ENCODE assay signal across 1 cellular context in the genomic region with DNA sequence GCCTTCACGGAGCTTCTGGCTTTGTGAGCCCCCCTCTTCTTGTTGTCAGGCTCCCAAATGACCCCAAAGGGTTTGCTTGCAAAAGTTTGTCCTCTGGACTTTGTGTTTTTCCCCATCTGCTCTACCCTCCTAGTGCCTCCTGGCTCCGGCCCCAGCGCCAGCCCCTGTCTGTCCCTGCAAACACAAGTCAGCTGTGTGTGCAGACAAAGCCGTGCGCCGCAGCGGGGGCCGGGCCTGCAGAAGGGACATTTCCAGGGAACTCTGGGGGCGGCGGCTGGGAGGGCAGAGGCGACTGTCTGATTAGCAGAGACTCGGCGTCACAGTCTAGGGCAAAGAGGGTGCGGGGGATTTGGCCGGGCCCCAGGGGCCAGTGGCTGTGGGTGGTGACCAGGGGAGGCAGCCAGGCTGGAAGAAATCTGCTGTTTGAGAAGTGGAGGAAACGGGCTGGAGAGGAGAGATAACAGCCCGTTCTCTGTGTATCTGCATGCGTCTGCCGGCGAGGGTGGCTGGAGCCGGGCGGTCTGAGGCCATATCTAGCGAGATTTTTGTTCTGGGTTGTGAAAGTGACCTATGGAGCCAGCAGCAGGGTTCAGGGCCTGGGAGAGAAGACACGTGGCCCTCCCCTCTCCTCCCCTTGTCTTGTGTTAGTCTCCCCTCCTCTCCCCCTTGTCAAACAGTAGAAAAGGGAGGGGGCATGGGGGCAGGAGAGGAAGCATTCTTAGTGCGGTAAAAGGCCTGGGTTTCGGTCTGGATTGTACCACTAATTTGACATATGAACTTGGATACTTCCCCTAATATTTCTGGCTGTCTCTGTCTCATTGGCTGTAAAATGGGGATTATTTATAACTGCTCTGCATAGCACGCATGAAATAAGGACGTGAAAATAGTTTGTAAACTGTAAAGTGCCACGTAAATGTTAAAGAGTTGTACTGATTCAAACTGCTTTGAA.
A peak's percentile ranks its signal among the peaks of the same experiment; 100 is the strongest.
TF ChIP-seq lines count a peak whose summit lies in the region.

No MANE protein-coding gene starts in this region.

TF ChIP-seq in K562, 482 proteins besides CTCF, POLR2A, EP300 and RAD21 (continued from another document and continues in another):
- TF ChIP-seq, protein P1, sequence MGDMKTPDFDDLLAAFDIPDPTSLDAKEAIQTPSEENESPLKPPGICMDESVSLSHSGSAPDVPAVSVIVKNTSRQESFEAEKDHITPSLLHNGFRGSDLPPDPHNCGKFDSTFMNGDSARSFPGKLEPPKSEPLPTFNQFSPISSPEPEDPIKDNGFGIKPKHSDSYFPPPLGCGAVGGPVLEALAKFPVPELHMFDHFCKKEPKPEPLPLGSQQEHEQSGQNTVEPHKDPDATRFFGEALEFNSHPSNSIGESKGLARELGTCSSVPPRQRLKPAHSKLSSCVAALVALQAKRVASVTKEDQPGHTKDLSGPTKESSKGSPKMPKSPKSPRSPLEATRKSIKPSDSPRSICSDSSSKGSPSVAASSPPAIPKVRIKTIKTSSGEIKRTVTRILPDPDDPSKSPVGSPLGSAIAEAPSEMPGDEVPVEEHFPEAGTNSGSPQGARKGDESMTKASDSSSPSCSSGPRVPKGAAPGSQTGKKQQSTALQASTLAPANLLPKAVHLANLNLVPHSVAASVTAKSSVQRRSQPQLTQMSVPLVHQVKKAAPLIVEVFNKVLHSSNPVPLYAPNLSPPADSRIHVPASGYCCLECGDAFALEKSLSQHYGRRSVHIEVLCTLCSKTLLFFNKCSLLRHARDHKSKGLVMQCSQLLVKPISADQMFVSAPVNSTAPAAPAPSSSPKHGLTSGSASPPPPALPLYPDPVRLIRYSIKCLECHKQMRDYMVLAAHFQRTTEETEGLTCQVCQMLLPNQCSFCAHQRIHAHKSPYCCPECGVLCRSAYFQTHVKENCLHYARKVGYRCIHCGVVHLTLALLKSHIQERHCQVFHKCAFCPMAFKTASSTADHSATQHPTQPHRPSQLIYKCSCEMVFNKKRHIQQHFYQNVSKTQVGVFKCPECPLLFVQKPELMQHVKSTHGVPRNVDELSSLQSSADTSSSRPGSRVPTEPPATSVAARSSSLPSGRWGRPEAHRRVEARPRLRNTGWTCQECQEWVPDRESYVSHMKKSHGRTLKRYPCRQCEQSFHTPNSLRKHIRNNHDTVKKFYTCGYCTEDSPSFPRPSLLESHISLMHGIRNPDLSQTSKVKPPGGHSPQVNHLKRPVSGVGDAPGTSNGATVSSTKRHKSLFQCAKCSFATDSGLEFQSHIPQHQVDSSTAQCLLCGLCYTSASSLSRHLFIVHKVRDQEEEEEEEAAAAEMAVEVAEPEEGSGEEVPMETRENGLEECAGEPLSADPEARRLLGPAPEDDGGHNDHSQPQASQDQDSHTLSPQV (IDR thresholded peaks at IDR 0.05) = no peak; the same call in 1 of the 2 replicates
- peak; percentile 90 for TF ChIP-seq BCOR (IDR thresholded peaks at IDR 0.05)
- TF ChIP-seq ZNF143 (CRISPR knock-in tag; IDR thresholded peaks at IDR 0.05) = no peak
- TF ChIP-seq, protein P2, sequence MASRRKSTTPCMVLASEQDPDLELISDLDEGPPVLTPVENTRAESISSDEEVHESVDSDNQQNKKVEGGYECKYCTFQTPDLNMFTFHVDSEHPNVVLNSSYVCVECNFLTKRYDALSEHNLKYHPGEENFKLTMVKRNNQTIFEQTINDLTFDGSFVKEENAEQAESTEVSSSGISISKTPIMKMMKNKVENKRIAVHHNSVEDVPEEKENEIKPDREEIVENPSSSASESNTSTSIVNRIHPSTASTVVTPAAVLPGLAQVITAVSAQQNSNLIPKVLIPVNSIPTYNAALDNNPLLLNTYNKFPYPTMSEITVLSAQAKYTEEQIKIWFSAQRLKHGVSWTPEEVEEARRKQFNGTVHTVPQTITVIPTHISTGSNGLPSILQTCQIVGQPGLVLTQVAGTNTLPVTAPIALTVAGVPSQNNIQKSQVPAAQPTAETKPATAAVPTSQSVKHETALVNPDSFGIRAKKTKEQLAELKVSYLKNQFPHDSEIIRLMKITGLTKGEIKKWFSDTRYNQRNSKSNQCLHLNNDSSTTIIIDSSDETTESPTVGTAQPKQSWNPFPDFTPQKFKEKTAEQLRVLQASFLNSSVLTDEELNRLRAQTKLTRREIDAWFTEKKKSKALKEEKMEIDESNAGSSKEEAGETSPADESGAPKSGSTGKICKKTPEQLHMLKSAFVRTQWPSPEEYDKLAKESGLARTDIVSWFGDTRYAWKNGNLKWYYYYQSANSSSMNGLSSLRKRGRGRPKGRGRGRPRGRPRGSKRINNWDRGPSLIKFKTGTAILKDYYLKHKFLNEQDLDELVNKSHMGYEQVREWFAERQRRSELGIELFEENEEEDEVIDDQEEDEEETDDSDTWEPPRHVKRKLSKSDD (conservative IDR thresholded peaks at IDR 0.05; ENCODE audit: low read length) = no peak
- TF ChIP-seq PRMT5 (CRISPR knock-in tag; IDR thresholded peaks at IDR 0.05) = no peak
- no peak for TF ChIP-seq GABPA (tag; conservative IDR thresholded peaks at IDR 0.05; ENCODE audit: low read depth)
- TF ChIP-seq, protein P3, sequence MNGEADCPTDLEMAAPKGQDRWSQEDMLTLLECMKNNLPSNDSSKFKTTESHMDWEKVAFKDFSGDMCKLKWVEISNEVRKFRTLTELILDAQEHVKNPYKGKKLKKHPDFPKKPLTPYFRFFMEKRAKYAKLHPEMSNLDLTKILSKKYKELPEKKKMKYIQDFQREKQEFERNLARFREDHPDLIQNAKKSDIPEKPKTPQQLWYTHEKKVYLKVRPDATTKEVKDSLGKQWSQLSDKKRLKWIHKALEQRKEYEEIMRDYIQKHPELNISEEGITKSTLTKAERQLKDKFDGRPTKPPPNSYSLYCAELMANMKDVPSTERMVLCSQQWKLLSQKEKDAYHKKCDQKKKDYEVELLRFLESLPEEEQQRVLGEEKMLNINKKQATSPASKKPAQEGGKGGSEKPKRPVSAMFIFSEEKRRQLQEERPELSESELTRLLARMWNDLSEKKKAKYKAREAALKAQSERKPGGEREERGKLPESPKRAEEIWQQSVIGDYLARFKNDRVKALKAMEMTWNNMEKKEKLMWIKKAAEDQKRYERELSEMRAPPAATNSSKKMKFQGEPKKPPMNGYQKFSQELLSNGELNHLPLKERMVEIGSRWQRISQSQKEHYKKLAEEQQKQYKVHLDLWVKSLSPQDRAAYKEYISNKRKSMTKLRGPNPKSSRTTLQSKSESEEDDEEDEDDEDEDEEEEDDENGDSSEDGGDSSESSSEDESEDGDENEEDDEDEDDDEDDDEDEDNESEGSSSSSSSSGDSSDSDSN (IDR thresholded peaks at IDR 0.05; ENCODE audit: borderline replicate concordance in 1 of 2, low read depth in 2 of 2, low read length in 2 of 2) = peak in 1 of 2 experiments; percentile 94; a peak in 3 of 4 replicates
- TF ChIP-seq, protein P4, sequence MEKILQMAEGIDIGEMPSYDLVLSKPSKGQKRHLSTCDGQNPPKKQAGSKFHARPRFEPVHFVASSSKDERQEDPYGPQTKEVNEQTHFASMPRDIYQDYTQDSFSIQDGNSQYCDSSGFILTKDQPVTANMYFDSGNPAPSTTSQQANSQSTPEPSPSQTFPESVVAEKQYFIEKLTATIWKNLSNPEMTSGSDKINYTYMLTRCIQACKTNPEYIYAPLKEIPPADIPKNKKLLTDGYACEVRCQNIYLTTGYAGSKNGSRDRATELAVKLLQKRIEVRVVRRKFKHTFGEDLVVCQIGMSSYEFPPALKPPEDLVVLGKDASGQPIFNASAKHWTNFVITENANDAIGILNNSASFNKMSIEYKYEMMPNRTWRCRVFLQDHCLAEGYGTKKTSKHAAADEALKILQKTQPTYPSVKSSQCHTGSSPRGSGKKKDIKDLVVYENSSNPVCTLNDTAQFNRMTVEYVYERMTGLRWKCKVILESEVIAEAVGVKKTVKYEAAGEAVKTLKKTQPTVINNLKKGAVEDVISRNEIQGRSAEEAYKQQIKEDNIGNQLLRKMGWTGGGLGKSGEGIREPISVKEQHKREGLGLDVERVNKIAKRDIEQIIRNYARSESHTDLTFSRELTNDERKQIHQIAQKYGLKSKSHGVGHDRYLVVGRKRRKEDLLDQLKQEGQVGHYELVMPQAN (IDR thresholded peaks at IDR 0.05; ENCODE audit: borderline replicate concordance) = no peak
- TF ChIP-seq, protein P5, sequence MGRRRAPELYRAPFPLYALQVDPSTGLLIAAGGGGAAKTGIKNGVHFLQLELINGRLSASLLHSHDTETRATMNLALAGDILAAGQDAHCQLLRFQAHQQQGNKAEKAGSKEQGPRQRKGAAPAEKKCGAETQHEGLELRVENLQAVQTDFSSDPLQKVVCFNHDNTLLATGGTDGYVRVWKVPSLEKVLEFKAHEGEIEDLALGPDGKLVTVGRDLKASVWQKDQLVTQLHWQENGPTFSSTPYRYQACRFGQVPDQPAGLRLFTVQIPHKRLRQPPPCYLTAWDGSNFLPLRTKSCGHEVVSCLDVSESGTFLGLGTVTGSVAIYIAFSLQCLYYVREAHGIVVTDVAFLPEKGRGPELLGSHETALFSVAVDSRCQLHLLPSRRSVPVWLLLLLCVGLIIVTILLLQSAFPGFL (CRISPR knock-in tag; IDR thresholded peaks at IDR 0.05) = no peak
- no peak for TF ChIP-seq ELF2 (CRISPR knock-in tag; IDR thresholded peaks at IDR 0.05)
- no peak for TF ChIP-seq DDX20 (tag; IDR thresholded peaks at IDR 0.05; ENCODE audit: low read depth)
- no peak for TF ChIP-seq C11orf30 (IDR thresholded peaks at IDR 0.05; ENCODE audit: low read depth)
- no peak for TF ChIP-seq NCOA6 (IDR thresholded peaks at IDR 0.05)
- TF ChIP-seq ZNF263 (CRISPR knock-in tag; IDR thresholded peaks at IDR 0.05; ENCODE audit: borderline replicate concordance) = no peak; the same call in 1 of the 2 replicates
- no peak for TF ChIP-seq BRCA1 (IDR thresholded peaks at IDR 0.05)
- TF ChIP-seq BRCA1 (CRISPR knock-in tag; IDR thresholded peaks at IDR 0.05) = no peak
- no peak for TF ChIP-seq SP2 (IDR thresholded peaks at IDR 0.05; ENCODE audit: extremely low read depth, low read depth, low read length, poor library complexity, severe bottlenecking)
- TF ChIP-seq RBFOX2 (IDR thresholded peaks at IDR 0.05; ENCODE audit: low read depth, low read length) = 0 out of 2 replicates have a peak, but pooled peaks have one; percentile 20
- TF ChIP-seq FOS (IDR thresholded peaks at IDR 0.05; ENCODE audit: extremely low read depth, insufficient read length) = no peak
- no peak for TF ChIP-seq LCOR (CRISPR knock-in tag; IDR thresholded peaks at IDR 0.05)
- no peak for TF ChIP-seq ZNF436 (CRISPR knock-in tag; IDR thresholded peaks at IDR 0.05)
- no peak for TF ChIP-seq TCFL5 (CRISPR knock-in tag; conservative IDR thresholded peaks at IDR 0.05)
- no peak for TF ChIP-seq HMG20B (CRISPR knock-in tag; IDR thresholded peaks at IDR 0.05)
- TF ChIP-seq SNIP1 (IDR thresholded peaks at IDR 0.05; ENCODE audit: low read depth) = no peak
- TF ChIP-seq ZSCAN32 (CRISPR knock-in tag; IDR thresholded peaks at IDR 0.05) = no peak
- TF ChIP-seq PHF21A (IDR thresholded peaks at IDR 0.05; ENCODE audit: borderline replicate concordance, low read depth) = peak; percentile 90
- TF ChIP-seq, protein P6, sequence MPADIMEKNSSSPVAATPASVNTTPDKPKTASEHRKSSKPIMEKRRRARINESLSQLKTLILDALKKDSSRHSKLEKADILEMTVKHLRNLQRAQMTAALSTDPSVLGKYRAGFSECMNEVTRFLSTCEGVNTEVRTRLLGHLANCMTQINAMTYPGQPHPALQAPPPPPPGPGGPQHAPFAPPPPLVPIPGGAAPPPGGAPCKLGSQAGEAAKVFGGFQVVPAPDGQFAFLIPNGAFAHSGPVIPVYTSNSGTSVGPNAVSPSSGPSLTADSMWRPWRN (IDR thresholded peaks at IDR 0.05; ENCODE audit: low read depth) = peak; percentile 89
- TF ChIP-seq PTRF (tag; IDR thresholded peaks at IDR 0.05) = no peak
- TF ChIP-seq MAFK (IDR thresholded peaks at IDR 0.05; ENCODE audit: low read length) = no peak
- TF ChIP-seq, protein P7, sequence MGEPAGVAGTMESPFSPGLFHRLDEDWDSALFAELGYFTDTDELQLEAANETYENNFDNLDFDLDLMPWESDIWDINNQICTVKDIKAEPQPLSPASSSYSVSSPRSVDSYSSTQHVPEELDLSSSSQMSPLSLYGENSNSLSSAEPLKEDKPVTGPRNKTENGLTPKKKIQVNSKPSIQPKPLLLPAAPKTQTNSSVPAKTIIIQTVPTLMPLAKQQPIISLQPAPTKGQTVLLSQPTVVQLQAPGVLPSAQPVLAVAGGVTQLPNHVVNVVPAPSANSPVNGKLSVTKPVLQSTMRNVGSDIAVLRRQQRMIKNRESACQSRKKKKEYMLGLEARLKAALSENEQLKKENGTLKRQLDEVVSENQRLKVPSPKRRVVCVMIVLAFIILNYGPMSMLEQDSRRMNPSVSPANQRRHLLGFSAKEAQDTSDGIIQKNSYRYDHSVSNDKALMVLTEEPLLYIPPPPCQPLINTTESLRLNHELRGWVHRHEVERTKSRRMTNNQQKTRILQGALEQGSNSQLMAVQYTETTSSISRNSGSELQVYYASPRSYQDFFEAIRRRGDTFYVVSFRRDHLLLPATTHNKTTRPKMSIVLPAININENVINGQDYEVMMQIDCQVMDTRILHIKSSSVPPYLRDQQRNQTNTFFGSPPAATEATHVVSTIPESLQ (CRISPR knock-in tag; IDR thresholded peaks at IDR 0.05) = no peak
- peak; percentile 80 for TF ChIP-seq ESRRA (IDR thresholded peaks at IDR 0.05; ENCODE audit: borderline replicate concordance, low read depth)
- peak; percentile 88 for TF ChIP-seq PHB2 (IDR thresholded peaks at IDR 0.05; ENCODE audit: low read depth)
- TF ChIP-seq DNMT1 (IDR thresholded peaks at IDR 0.05) = no peak
- no peak for TF ChIP-seq NCOA4 (IDR thresholded peaks at IDR 0.05; ENCODE audit: partially characterized antibody)
- no peak for TF ChIP-seq ZNF780A (CRISPR knock-in tag; IDR thresholded peaks at IDR 0.05)
- peak; percentile 96 for TF ChIP-seq HDAC2 (IDR thresholded peaks at IDR 0.05)
- TF ChIP-seq ETV1 (tag; conservative IDR thresholded peaks at IDR 0.05; ENCODE audit: low read depth) = no peak
- TF ChIP-seq TCF7L2 (IDR thresholded peaks at IDR 0.05; ENCODE audit: low read depth, low read length) = no peak; the same call in 1 of the 2 replicates
- TF ChIP-seq CBX1 (IDR thresholded peaks at IDR 0.05; ENCODE audit: low read depth) = no peak
- TF ChIP-seq TRIM28 (IDR thresholded peaks at IDR 0.05) = peak; percentile 74
- peak; percentile 76 for TF ChIP-seq CREB1 (IDR thresholded peaks at IDR 0.05)
- peak; percentile 59 for TF ChIP-seq CREB1 (CRISPR knock-in tag; IDR thresholded peaks at IDR 0.05)
- peak; percentile 89; the same call in 1 of the 2 replicates for TF ChIP-seq SMARCC2 (IDR thresholded peaks at IDR 0.05; ENCODE audit: low read depth)
- TF ChIP-seq BCL6 (CRISPR knock-in tag; IDR thresholded peaks at IDR 0.05) = no peak
- TF ChIP-seq, protein P8, sequence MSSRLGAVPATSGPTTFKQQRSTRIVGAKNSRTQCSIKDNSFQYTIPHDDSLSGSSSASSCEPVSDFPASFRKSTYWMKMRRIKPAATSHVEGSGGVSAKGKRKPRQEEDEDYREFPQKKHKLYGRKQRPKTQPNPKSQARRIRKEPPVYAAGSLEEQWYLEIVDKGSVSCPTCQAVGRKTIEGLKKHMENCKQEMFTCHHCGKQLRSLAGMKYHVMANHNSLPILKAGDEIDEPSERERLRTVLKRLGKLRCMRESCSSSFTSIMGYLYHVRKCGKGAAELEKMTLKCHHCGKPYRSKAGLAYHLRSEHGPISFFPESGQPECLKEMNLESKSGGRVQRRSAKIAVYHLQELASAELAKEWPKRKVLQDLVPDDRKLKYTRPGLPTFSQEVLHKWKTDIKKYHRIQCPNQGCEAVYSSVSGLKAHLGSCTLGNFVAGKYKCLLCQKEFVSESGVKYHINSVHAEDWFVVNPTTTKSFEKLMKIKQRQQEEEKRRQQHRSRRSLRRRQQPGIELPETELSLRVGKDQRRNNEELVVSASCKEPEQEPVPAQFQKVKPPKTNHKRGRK (tag; IDR thresholded peaks at IDR 0.05) = no peak
- 0 out of 2 replicates have a peak, but pooled peaks have one; percentile 60 for TF ChIP-seq ZNF274 (IDR thresholded peaks at IDR 0.05; ENCODE audit: borderline replicate concordance, low read depth, low read length)
- no peak for TF ChIP-seq MAFF (IDR thresholded peaks at IDR 0.05; ENCODE audit: low read length)
- TF ChIP-seq FOXA3 (CRISPR knock-in tag; conservative IDR thresholded peaks at IDR 0.05 in 1 of 2, IDR thresholded peaks at IDR 0.05 in 1 of 2) = no peak
- TF ChIP-seq ZZZ3 (IDR thresholded peaks at IDR 0.05) = no peak
- no peak for TF ChIP-seq NR3C1 (CRISPR knock-in tag; IDR thresholded peaks at IDR 0.05)
